1 cellular context compared by ENCODE assay signal in genomic region chr10:86225098-86225782, GRCh38.
TF ChIP-seq lines count a peak whose summit lies in the region.

No MANE protein-coding gene starts in this region.

TF ChIP-seq in HCT116, 20 proteins besides CTCF, POLR2A, EP300 and RAD21 (continued from another document):
- no peak for TF ChIP-seq ZBTB33 (IDR thresholded peaks at IDR 0.05; ENCODE audit: extremely low read depth, insufficient replicate concordance, low read length)
- TF ChIP-seq POLR2AphosphoS5 (IDR thresholded peaks at IDR 0.05; ENCODE audit: low read depth, low read length): no peak
- TF ChIP-seq CBX3 (IDR thresholded peaks at IDR 0.05; ENCODE audit: low read depth): no peak
- TF ChIP-seq ZNF274 (IDR thresholded peaks at IDR 0.05; ENCODE audit: low read depth, low read length): no peak
